In genomic region chr17:4520881-4521600, GRCh38 we compare ENCODE assay signal across 13 cellular contexts. TPM values are rescaled to one million over a fixed set of nuclear protein-coding genes. Genes with fewer than 3 reads are reported as not detected.
DNase-seq lines count a peak whose midpoint lies in the region; ATAC-seq and TF ChIP-seq lines count a peak whose summit lies in the region.
"Had no signal": no experiment of that assay in that cellular context is flagged by ENCODE, and none has a peak within 500 bp of the region (broad histone marks: within the 10 kb centered on the region; RNA-seq: fewer than 3 reads in every experiment).

No MANE protein-coding gene starts in this region.

- no peaks in the 10 kb centered on the region for H4K20me1 ChIP-seq in BLaER1

- TF ChIP-seq CTCF in gastroesophageal sphincter (IDR thresholded peaks at IDR 0.05) = no peak
- no peak for TF ChIP-seq CTCF in parathyroid adenoma (IDR thresholded peaks at IDR 0.05)

- 61 to 66% methylated on average over 6 to 8 of the region's 8 CpGs for WGBS in gastroesophageal sphincter (ENCODE audit: low coverage in 1 of 2), 2 donors

- peaks cover 84% of the 10 kb centered on the region for H3K4me1 ChIP-seq in BLaER1
- peaks cover 0 to 53% (median 12%) of the 10 kb centered on the region in 3 donors for H3K4me1 ChIP-seq in gastroesophageal sphincter
- H3K4me1 ChIP-seq in parathyroid adenoma = no peaks in the 10 kb centered on the region

- H3K27me3 ChIP-seq in BLaER1 (no peaks in the 10 kb centered on the region), gastroesophageal sphincter (no peaks in the 10 kb centered on the region), parathyroid adenoma (ENCODE audit: control insufficient read depth, insufficient read depth, low read length) (no peaks in the 10 kb centered on the region)

- no peak for TF ChIP-seq POLR2A in gastroesophageal sphincter (IDR thresholded peaks at IDR 0.05)
- no peak for TF ChIP-seq POLR2A in erythroblast (IDR thresholded peaks at IDR 0.05; ENCODE audit: low read length)

- peak overlapping the region; percentile 9; the same call in 1 of the 2 replicates for H3K9ac ChIP-seq in BLaER1
- H3K9ac ChIP-seq in parathyroid adenoma = no peak overlapping the region

- DNase-seq in amniotic epithelial cell (ENCODE audit: low read depth) (peak; percentile 96), erythroblast (lab: John Stamatoyannopoulos, UW) (no peak), NCI-H2196 (lab: John Stamatoyannopoulos, UW; ENCODE audit: unreplicated experiment) (no peak)
- no peak for DNase-seq in stimulated activated CD4-positive, alpha-beta T cell treated with anti-CD3 and anti-CD28 coated beads, Interleukin-12 subunit alpha, Interleukin-12 subunit beta, amount 100 ng/mL, for 4 hours
- DNase-seq: activated gamma-delta T cell treated with Interleukin-2 at 50 U/mL for 16 hours, H7 had no signal

- no peak for TF ChIP-seq EP300 in gastroesophageal sphincter (IDR thresholded peaks at IDR 0.05)

- H3K79me2 ChIP-seq in parathyroid adenoma = no peaks in the 10 kb centered on the region

- H3K9me3 ChIP-seq in BLaER1 (no peaks in the 10 kb centered on the region), gastroesophageal sphincter (no peaks in the 10 kb centered on the region), parathyroid adenoma (ENCODE audit: control insufficient read depth, low read length) (no peaks in the 10 kb centered on the region)

- H3K36me3 ChIP-seq in BLaER1 (0 out of 2 replicates have a peak, but pooled peaks cover 6% of the 10 kb centered on the region), gastroesophageal sphincter (no peaks in the 10 kb centered on the region), parathyroid adenoma (ENCODE audit: control insufficient read depth, insufficient read depth, low read length) (no peaks in the 10 kb centered on the region)

- H3K4me3 ChIP-seq in BLaER1 (no peak overlapping the region), gastroesophageal sphincter (no peak overlapping the region), parathyroid adenoma (ENCODE audit: low read depth, low read length) (no peak overlapping the region)
- H3K4me3 ChIP-seq: SK-N-MC had no signal

- H3K4me2 ChIP-seq in BLaER1 (peak overlapping the region; percentile 90), parathyroid adenoma (ENCODE audit: low read length) (no peak overlapping the region)

- no peak overlapping the region for H2AFZ ChIP-seq in parathyroid adenoma

- peak; percentile 64 for ATAC-seq in gastroesophageal sphincter
- no peak for ATAC-seq in GM19452 (IDR thresholded peaks at IDR 0.05; ENCODE audit: unreplicated experiment)

- peak overlapping the region; percentile 95 for H3K27ac ChIP-seq in BLaER1
- H3K27ac ChIP-seq in gastroesophageal sphincter = peak overlapping the region in 3 of 4 donors; percentile 62 to 82 (median 70)
- H3K27ac ChIP-seq in parathyroid adenoma = peak overlapping the region; percentile 39
- H3K27ac ChIP-seq: SK-N-MC had no signal

RNA-seq across cellular contexts. Expression of gene SPNS2, which starts 22.4 kb away (rescaled TPM):
- 10 to 100 TPM; 10.4 to 17.4 (median 16.4) TPM for total RNA-seq in gastroesophageal sphincter

RNA-seq across cellular contexts. Expression of gene MYBBP1A, which starts 34.1 kb away (rescaled TPM):
- total RNA-seq in gastroesophageal sphincter = 10 to 100 TPM; 19.1 to 46.4 (median 40.9) TPM

RNA-seq across cellular contexts. Expression of gene GGT6, which starts 39.3 kb away (rescaled TPM):
- total RNA-seq in gastroesophageal sphincter = 1 to 10 TPM in 1 of 4 donors, under 1 TPM in 2, not detected in 1; 0.27 to 5.9 (median 0.47) TPM
- total RNA-seq: H7, M059J, pulmonary artery endothelial cell had no signal

Comparison
In these comparisons a context has a peak if more than half of its experiments do, and no peak if none do; other contexts are left out.
1. H3K27ac ChIP-seq: peak in every context shown above with its lines; median percentile 95 in BLaER1; 70 in gastroesophageal sphincter; 39 in parathyroid adenoma.